Comparison of ENCODE assay signal across 8 cellular contexts in genomic region chr6:73901986-73902385, GRCh38.
"Had no signal": no experiment of that assay in that cellular context is flagged by ENCODE, and none has a peak within 500 bp of the region (broad histone marks: within the 10 kb centered on the region; RNA-seq: fewer than 3 reads in every experiment).

No MANE protein-coding gene starts in this region.

- DNase-seq: GDM1, GF-D8 had no signal

- ATAC-seq: GM12878 had no signal

- FAIRE-seq: G401.6, GM12878, GM12891, GM12892, GM18507, GM19239 had no signal

- H3K4me3 ChIP-seq: GM12878 had no signal
